10 cellular contexts compared by ENCODE assay signal in genomic region chr3:187807086-187807862, GRCh38.
A peak's percentile ranks its signal among the peaks of the same experiment; 100 is the strongest.
DNase-seq lines count a peak whose midpoint lies in the region; ATAC-seq, FAIRE-seq and TF ChIP-seq lines count a peak whose summit lies in the region.
"Had no signal": no experiment of that assay in that cellular context is flagged by ENCODE, and none has a peak within 500 bp of the region (broad histone marks: within the 10 kb centered on the region; RNA-seq: fewer than 3 reads in every experiment).

No MANE protein-coding gene starts in this region.

- H3K27ac Mint-ChIP-seq in activated CD8-positive, alpha-beta T cell treated with anti-CD3 and anti-CD28 coated beads for 36 hours = peak overlapping the region; percentile 62
- H3K27ac Mint-ChIP-seq in activated CD8-positive, alpha-beta T cell treated with anti-CD3 and anti-CD28 coated beads, Interleukin-2, amount 10 ng/mL, durations not matched to agents 7 days and 5 days = no peak overlapping the region
- peak overlapping the region; percentile 95 for H3K27ac Mint-ChIP-seq in activated CD4-positive, alpha-beta T cell treated with anti-CD3 and anti-CD28 coated beads, Interleukin-2, amount 10 ng/mL, durations not matched to agents 24 days and 14 days
- H3K27ac Mint-ChIP-seq in stimulated activated naive B cell treated with anti-CD40 and anti-IgM and Interleukin-4, amounts not matched to agents 10 μg/mL and 1 μg/mL and 100 μg/mL, for 72 hours = no peak overlapping the region

- no peaks in the 10 kb centered on the region for H3K27me3 Mint-ChIP-seq in activated CD8-positive, alpha-beta T cell treated with anti-CD3 and anti-CD28 coated beads for 36 hours
- H3K27me3 Mint-ChIP-seq in activated CD8-positive, alpha-beta T cell treated with anti-CD3 and anti-CD28 coated beads, Interleukin-2, amount 10 ng/mL, durations not matched to agents 7 days and 5 days (ENCODE audit: low read depth) = no peaks in the 10 kb centered on the region
- no peaks in the 10 kb centered on the region for H3K27me3 Mint-ChIP-seq in activated CD4-positive, alpha-beta T cell treated with anti-CD3 and anti-CD28 coated beads, Interleukin-2, amount 10 ng/mL, durations not matched to agents 24 days and 14 days
- no peaks in the 10 kb centered on the region for H3K27me3 Mint-ChIP-seq in stimulated activated naive B cell treated with anti-CD40 and anti-IgM and Interleukin-4, amounts not matched to agents 10 μg/mL and 1 μg/mL and 100 μg/mL, for 72 hours

- peak; percentile 72 for DNase-seq in activated CD8-positive, alpha-beta T cell treated with anti-CD3 and anti-CD28 coated beads for 36 hours
- no peak for DNase-seq in activated CD8-positive, alpha-beta T cell treated with anti-CD3 and anti-CD28 coated beads, Interleukin-2, amount 10 ng/mL, durations not matched to agents 7 days and 5 days
- DNase-seq in activated CD4-positive, alpha-beta T cell treated with anti-CD3 and anti-CD28 coated beads, Interleukin-2, amount 10 ng/mL, durations not matched to agents 24 days and 14 days = peak; percentile 74
- DNase-seq in fibroblast of peridontal ligament (ENCODE audit: extremely low read depth) = peak; percentile 51
- no peak for DNase-seq in stimulated activated naive B cell treated with anti-CD40 and anti-IgM and Interleukin-4, amounts not matched to agents 10 μg/mL and 1 μg/mL and 100 μg/mL, for 72 hours
- DNase-seq in effector CD8-positive, alpha-beta T cell (lab: John Stamatoyannopoulos, UW) = no peak
- no peak for DNase-seq in HTR-8/SVneo (ENCODE audit: insufficient read length, low spot score)
- DNase-seq: activated gamma-delta T cell treated with Interleukin-2 at 50 U/mL for 16 hours, NCI-H2107 had no signal

- no peak for TF ChIP-seq CTCF in activated CD8-positive, alpha-beta T cell treated with anti-CD3 and anti-CD28 coated beads for 36 hours (IDR thresholded peaks at IDR 0.05)

- POLR2A ChIA-PET in activated CD8-positive, alpha-beta T cell treated with anti-CD3 and anti-CD28 coated beads for 36 hours (lab: Charles Lee) = interaction anchor here (1.1 to 11.8 kb wide), 2 partner anchors 26 to 61 kb away, joined by 3 to 134 read pairs; partner anchors contain the start of gene BCL6
- POLR2A ChIA-PET in activated CD8-positive, alpha-beta T cell treated with anti-CD3 and anti-CD28 coated beads, Interleukin-2, amount 10 ng/mL, durations not matched to agents 7 days and 5 days (lab: Charles Lee) = interaction anchor here (0.7 to 1.2 kb wide), 2 partner anchors 60 to 61 kb away, joined by 3 read pairs; no protein-coding TSS in a partner anchor

- H3K4me3 Mint-ChIP-seq in activated CD8-positive, alpha-beta T cell treated with anti-CD3 and anti-CD28 coated beads for 36 hours = no peak overlapping the region
- H3K4me3 Mint-ChIP-seq in activated CD8-positive, alpha-beta T cell treated with anti-CD3 and anti-CD28 coated beads, Interleukin-2, amount 10 ng/mL, durations not matched to agents 7 days and 5 days = no peak overlapping the region
- peak overlapping the region; percentile 43 for H3K4me3 Mint-ChIP-seq in activated CD4-positive, alpha-beta T cell treated with anti-CD3 and anti-CD28 coated beads, Interleukin-2, amount 10 ng/mL, durations not matched to agents 24 days and 14 days
- H3K4me3 Mint-ChIP-seq in stimulated activated naive B cell treated with anti-CD40 and anti-IgM and Interleukin-4, amounts not matched to agents 10 μg/mL and 1 μg/mL and 100 μg/mL, for 72 hours = no peak overlapping the region

- intact Hi-C loops in activated CD8-positive, alpha-beta T cell treated with anti-CD3 and anti-CD28 coated beads for 36 hours (cut with micrococcal nuclease) = loop anchor here (2.0 kb wide), 1 partner anchor 116 kb away; no protein-coding TSS in a partner anchor
- intact Hi-C loops in activated CD4-positive, alpha-beta T cell treated with anti-CD3 and anti-CD28 coated beads, Interleukin-2, amount 10 ng/mL, durations not matched to agents 24 days and 14 days (cut with micrococcal nuclease) = loop anchor here (1.0 to 10.0 kb wide), 9 partner anchors 27 to 922 kb away; partner anchors contain the start of gene BCL6

- H3K4me1 Mint-ChIP-seq in activated CD8-positive, alpha-beta T cell treated with anti-CD3 and anti-CD28 coated beads for 36 hours (ENCODE audit: low read depth) = peaks cover 51% of the 10 kb centered on the region
- H3K4me1 Mint-ChIP-seq in activated CD8-positive, alpha-beta T cell treated with anti-CD3 and anti-CD28 coated beads, Interleukin-2, amount 10 ng/mL, durations not matched to agents 7 days and 5 days (ENCODE audit: low read depth) = peaks cover 53% of the 10 kb centered on the region
- H3K4me1 Mint-ChIP-seq in activated CD4-positive, alpha-beta T cell treated with anti-CD3 and anti-CD28 coated beads, Interleukin-2, amount 10 ng/mL, durations not matched to agents 24 days and 14 days = peaks cover 68% of the 10 kb centered on the region
- H3K4me1 Mint-ChIP-seq in stimulated activated naive B cell treated with anti-CD40 and anti-IgM and Interleukin-4, amounts not matched to agents 10 μg/mL and 1 μg/mL and 100 μg/mL, for 72 hours = peaks cover 26 to 30% of the 10 kb centered on the region in 2 donors

- peak; percentile 86 for ATAC-seq in activated CD8-positive, alpha-beta T cell treated with anti-CD3 and anti-CD28 coated beads for 36 hours
- ATAC-seq in activated CD8-positive, alpha-beta T cell treated with anti-CD3 and anti-CD28 coated beads, Interleukin-2, amount 10 ng/mL, durations not matched to agents 7 days and 5 days = no peak
- ATAC-seq in stimulated activated naive B cell treated with anti-CD40 and anti-IgM and Interleukin-4, amounts not matched to agents 10 μg/mL and 1 μg/mL and 100 μg/mL, for 72 hours (replicated peaks) = peak; percentile 21 to 58
- ATAC-seq in GM18511 (IDR thresholded peaks at IDR 0.05; ENCODE audit: unreplicated experiment) = no peak

- FAIRE-seq in HTR-8/SVneo (lab: Jason Lieb, UNC) = no peak

- peaks cover 5% of the 10 kb centered on the region for H3K36me3 Mint-ChIP-seq in activated CD8-positive, alpha-beta T cell treated with anti-CD3 and anti-CD28 coated beads for 36 hours (ENCODE audit: low read depth)
- peaks cover 19% of the 10 kb centered on the region for H3K36me3 Mint-ChIP-seq in activated CD8-positive, alpha-beta T cell treated with anti-CD3 and anti-CD28 coated beads, Interleukin-2, amount 10 ng/mL, durations not matched to agents 7 days and 5 days (ENCODE audit: low read depth)
- H3K36me3 Mint-ChIP-seq in activated CD4-positive, alpha-beta T cell treated with anti-CD3 and anti-CD28 coated beads, Interleukin-2, amount 10 ng/mL, durations not matched to agents 24 days and 14 days (ENCODE audit: low read depth) = peaks cover 12% of the 10 kb centered on the region
- H3K36me3 Mint-ChIP-seq in stimulated activated naive B cell treated with anti-CD40 and anti-IgM and Interleukin-4, amounts not matched to agents 10 μg/mL and 1 μg/mL and 100 μg/mL, for 72 hours = peaks cover 2 to 3% of the 10 kb centered on the region in 2 donors

- CTCF ChIA-PET in activated CD8-positive, alpha-beta T cell treated with anti-CD3 and anti-CD28 coated beads for 36 hours (lab: Charles Lee) = interaction anchor here (1.5 to 2.3 kb wide), 3 partner anchors 7 to 60 kb away, joined by 3 to 5 read pairs (median 5); no protein-coding TSS in a partner anchor
- CTCF ChIA-PET in activated CD8-positive, alpha-beta T cell treated with anti-CD3 and anti-CD28 coated beads, Interleukin-2, amount 10 ng/mL, durations not matched to agents 7 days and 5 days (lab: Charles Lee) = interaction anchor here (1.4 to 1.7 kb wide), 3 partner anchors 8 to 67 kb away, joined by 3 to 9 read pairs (median 3); no protein-coding TSS in a partner anchor

- peaks cover 8% of the 10 kb centered on the region for H3K9me3 Mint-ChIP-seq in activated CD8-positive, alpha-beta T cell treated with anti-CD3 and anti-CD28 coated beads for 36 hours
- H3K9me3 Mint-ChIP-seq in activated CD8-positive, alpha-beta T cell treated with anti-CD3 and anti-CD28 coated beads, Interleukin-2, amount 10 ng/mL, durations not matched to agents 7 days and 5 days (ENCODE audit: insufficient read depth) = peaks cover 7% of the 10 kb centered on the region
- peaks cover 16% of the 10 kb centered on the region for H3K9me3 Mint-ChIP-seq in activated CD4-positive, alpha-beta T cell treated with anti-CD3 and anti-CD28 coated beads, Interleukin-2, amount 10 ng/mL, durations not matched to agents 24 days and 14 days
- peaks cover 2 to 5% of the 10 kb centered on the region in 2 donors for H3K9me3 Mint-ChIP-seq in stimulated activated naive B cell treated with anti-CD40 and anti-IgM and Interleukin-4, amounts not matched to agents 10 μg/mL and 1 μg/mL and 100 μg/mL, for 72 hours

Comparison
In these comparisons a context has a peak if more than half of its experiments do, and no peak if none do; other contexts are left out.
1. ATAC-seq: peak in activated CD8-positive, alpha-beta T cell treated with anti-CD3 and anti-CD28 coated beads for 36 hours (single experiment) and stimulated activated naive B cell treated with anti-CD40 and anti-IgM and Interleukin-4, amounts not matched to agents 10 μg/mL and 1 μg/mL and 100 μg/mL, for 72 hours (2 of 2); none in activated CD8-positive, alpha-beta T cell treated with anti-CD3 and anti-CD28 coated beads, Interleukin-2, amount 10 ng/mL, durations not matched to agents 7 days and 5 days (single experiment) and GM18511 (single experiment).
2. DNase-seq: peak in activated CD8-positive, alpha-beta T cell treated with anti-CD3 and anti-CD28 coated beads for 36 hours (single experiment), activated CD4-positive, alpha-beta T cell treated with anti-CD3 and anti-CD28 coated beads, Interleukin-2, amount 10 ng/mL, durations not matched to agents 24 days and 14 days (single experiment) and fibroblast of peridontal ligament (single experiment); none in activated CD8-positive, alpha-beta T cell treated with anti-CD3 and anti-CD28 coated beads, Interleukin-2, amount 10 ng/mL, durations not matched to agents 7 days and 5 days (single experiment), stimulated activated naive B cell treated with anti-CD40 and anti-IgM and Interleukin-4, amounts not matched to agents 10 μg/mL and 1 μg/mL and 100 μg/mL, for 72 hours (single experiment), effector CD8-positive, alpha-beta T cell (single experiment) and HTR-8/SVneo (single experiment).
3. H3K27ac Mint-ChIP-seq: peak in activated CD8-positive, alpha-beta T cell treated with anti-CD3 and anti-CD28 coated beads for 36 hours (single experiment) and activated CD4-positive, alpha-beta T cell treated with anti-CD3 and anti-CD28 coated beads, Interleukin-2, amount 10 ng/mL, durations not matched to agents 24 days and 14 days (single experiment); none in activated CD8-positive, alpha-beta T cell treated with anti-CD3 and anti-CD28 coated beads, Interleukin-2, amount 10 ng/mL, durations not matched to agents 7 days and 5 days (single experiment) and stimulated activated naive B cell treated with anti-CD40 and anti-IgM and Interleukin-4, amounts not matched to agents 10 μg/mL and 1 μg/mL and 100 μg/mL, for 72 hours (single experiment).